12 cellular contexts compared by ENCODE assay signal in genomic region chr2:189582140-189582825, GRCh38. TPM values are rescaled to one million over a fixed set of nuclear protein-coding genes. Genes with fewer than 3 reads are reported as not detected.
A peak's percentile ranks its signal among the peaks of the same experiment; 100 is the strongest.
DNase-seq lines count a peak whose midpoint lies in the region; ATAC-seq and TF ChIP-seq lines count a peak whose summit lies in the region.
"Had no signal": no experiment of that assay in that cellular context is flagged by ENCODE, and none has a peak within 500 bp of the region (broad histone marks: within the 10 kb centered on the region; RNA-seq: fewer than 3 reads in every experiment).

No MANE protein-coding gene starts in this region.

- CTCF ChIA-PET in activated naive CD4-positive, alpha-beta T cell treated with anti-CD3 and anti-CD28 coated beads for 36 hours (lab: Charles Lee), result no interaction called here

- H3K36me3 ChIP-seq in lower lobe of right lung, result peaks cover 7% of the 10 kb centered on the region
- H3K36me3 ChIP-seq in subcutaneous abdominal adipose tissue (ENCODE audit: control insufficient read depth in 5 of 5, insufficient read depth in 5 of 5, low read length in 5 of 5), result peaks cover 0 to 5% (median under 1%) of the 10 kb centered on the region in 5 donors

- H3K4me3 ChIP-seq in lower lobe of right lung (no peak overlapping the region), subcutaneous abdominal adipose tissue (ENCODE audit: low read depth in 1 of 5, low read length in 5 of 5) (peak overlapping the region in 4 of 5 donors; percentile 23 to 95 (median 85))
- H3K4me3 ChIP-seq: GM12878 had no signal

- no peak for ATAC-seq in lower lobe of right lung
- ATAC-seq in HG03354 (IDR thresholded peaks at IDR 0.05; ENCODE audit: poor library complexity, severe bottlenecking, unreplicated experiment), result no peak
- ATAC-seq: activated CD4-positive, CD25-positive, alpha-beta regulatory T cell treated with anti-CD3 and anti-CD28 coated beads, Interleukin-2, amount 50 U/mL, for 24 hours; GM12878 had no signal

- no peak overlapping the region for H3K27ac Mint-ChIP-seq in activated naive CD4-positive, alpha-beta T cell treated with anti-CD3 and anti-CD28 coated beads for 36 hours
- no peak overlapping the region for H3K27ac Mint-ChIP-seq in activated T-helper 1 cell treated with anti-CD3 and anti-CD28 coated beads, Interleukin-12 subunit alpha, Interleukin-12 subunit beta, Interleukin-2, Interleukin-4 antibody, amounts not matched to agents 30 ng/mL and 10 ng/mL and 1 ng/mL, durations not matched to agents 14 hours and 24 hours and 36 hours

- H3K27me3 ChIP-seq in lower lobe of right lung (ENCODE audit: low read depth), result no peaks in the 10 kb centered on the region
- no peaks in the 10 kb centered on the region for H3K27me3 ChIP-seq in subcutaneous abdominal adipose tissue (ENCODE audit: control insufficient read depth in 5 of 5, insufficient read depth in 4 of 5, low read length in 5 of 5)

- no peak for TF ChIP-seq CTCF in lower lobe of right lung (IDR thresholded peaks at IDR 0.05)

- no peak for DNase-seq in activated naive CD4-positive, alpha-beta T cell treated with anti-CD3 and anti-CD28 coated beads for 36 hours
- no peak for DNase-seq in activated naive CD4-positive, alpha-beta T cell treated with anti-CD3 and anti-CD28 coated beads, Interleukin-2, amount 50 U/mL, for 16 hours
- DNase-seq in activated T-helper 1 cell treated with anti-CD3 and anti-CD28 coated beads, Interleukin-12 subunit alpha, Interleukin-12 subunit beta, Interleukin-2, Interleukin-4 antibody, amounts not matched to agents 30 ng/mL and 10 ng/mL and 1 ng/mL, durations not matched to agents 14 hours and 24 hours and 36 hours (ENCODE audit: low spot score), result no peak
- DNase-seq in lower lobe of right lung, result no peak
- no peak for DNase-seq in inferior parietal cortex (ENCODE audit: extremely low spot score)
- no peak for DNase-seq in amniotic stem cell (lab: John Stamatoyannopoulos, UW)
- DNase-seq: dermis blood vessel endothelial cell had no signal

- H3K27ac ChIP-seq in lower lobe of right lung (peak overlapping the region; percentile 94), subcutaneous abdominal adipose tissue (ENCODE audit: low read depth, low read length) (no peak overlapping the region)
- H3K27ac ChIP-seq: SK-N-MC had no signal

- intact Hi-C loops in activated naive CD4-positive, alpha-beta T cell treated with anti-CD3 and anti-CD28 coated beads for 36 hours (cut with micrococcal nuclease), result loop anchor here (5.0 kb wide), 2 partner anchors 60 to 280 kb away; no protein-coding TSS in a partner anchor
- intact Hi-C loops in activated T-helper 1 cell treated with anti-CD3 and anti-CD28 coated beads, Interleukin-12 subunit alpha, Interleukin-12 subunit beta, Interleukin-2, Interleukin-4 antibody, amounts not matched to agents 30 ng/mL and 10 ng/mL and 1 ng/mL, durations not matched to agents 14 hours and 24 hours and 36 hours (cut with micrococcal nuclease), result no loop called here
- intact Hi-C loops in lower lobe of right lung (cut with DNase I), result no loop called here

- no peaks in the 10 kb centered on the region for H3K36me3 Mint-ChIP-seq in activated naive CD4-positive, alpha-beta T cell treated with anti-CD3 and anti-CD28 coated beads for 36 hours (ENCODE audit: low read depth)
- H3K36me3 Mint-ChIP-seq in activated T-helper 1 cell treated with anti-CD3 and anti-CD28 coated beads, Interleukin-12 subunit alpha, Interleukin-12 subunit beta, Interleukin-2, Interleukin-4 antibody, amounts not matched to agents 30 ng/mL and 10 ng/mL and 1 ng/mL, durations not matched to agents 14 hours and 24 hours and 36 hours (ENCODE audit: low read depth), result no peaks in the 10 kb centered on the region

- H3K4me1 Mint-ChIP-seq in activated naive CD4-positive, alpha-beta T cell treated with anti-CD3 and anti-CD28 coated beads for 36 hours (ENCODE audit: low read depth), result peaks cover 30% of the 10 kb centered on the region
- H3K4me1 Mint-ChIP-seq in activated T-helper 1 cell treated with anti-CD3 and anti-CD28 coated beads, Interleukin-12 subunit alpha, Interleukin-12 subunit beta, Interleukin-2, Interleukin-4 antibody, amounts not matched to agents 30 ng/mL and 10 ng/mL and 1 ng/mL, durations not matched to agents 14 hours and 24 hours and 36 hours (ENCODE audit: low read depth), result peaks cover 13% of the 10 kb centered on the region

- peak overlapping the region; percentile 1 for H3K4me3 Mint-ChIP-seq in activated naive CD4-positive, alpha-beta T cell treated with anti-CD3 and anti-CD28 coated beads for 36 hours
- H3K4me3 Mint-ChIP-seq in activated T-helper 1 cell treated with anti-CD3 and anti-CD28 coated beads, Interleukin-12 subunit alpha, Interleukin-12 subunit beta, Interleukin-2, Interleukin-4 antibody, amounts not matched to agents 30 ng/mL and 10 ng/mL and 1 ng/mL, durations not matched to agents 14 hours and 24 hours and 36 hours, result peak overlapping the region; percentile 69

- H3K9ac ChIP-seq in subcutaneous abdominal adipose tissue (ENCODE audit: low read length in 5 of 5), result peak overlapping the region in 1 of 5 donors; percentile 60

- no peaks in the 10 kb centered on the region for H3K9me3 ChIP-seq in lower lobe of right lung
- no peaks in the 10 kb centered on the region for H3K9me3 ChIP-seq in subcutaneous abdominal adipose tissue (ENCODE audit: control insufficient read depth in 5 of 5, low read length in 5 of 5)

- no peaks in the 10 kb centered on the region for H3K9me3 Mint-ChIP-seq in activated naive CD4-positive, alpha-beta T cell treated with anti-CD3 and anti-CD28 coated beads for 36 hours
- no peaks in the 10 kb centered on the region for H3K9me3 Mint-ChIP-seq in activated T-helper 1 cell treated with anti-CD3 and anti-CD28 coated beads, Interleukin-12 subunit alpha, Interleukin-12 subunit beta, Interleukin-2, Interleukin-4 antibody, amounts not matched to agents 30 ng/mL and 10 ng/mL and 1 ng/mL, durations not matched to agents 14 hours and 24 hours and 36 hours

- H3K4me1 ChIP-seq in lower lobe of right lung (peaks cover 29% of the 10 kb centered on the region), subcutaneous abdominal adipose tissue (ENCODE audit: control insufficient read depth in 5 of 5, insufficient read depth in 5 of 5, low read length in 5 of 5) (peaks cover 3 to 40% (median 38%) of the 10 kb centered on the region in 5 donors)

- peaks cover 5% of the 10 kb centered on the region for H3K27me3 Mint-ChIP-seq in activated naive CD4-positive, alpha-beta T cell treated with anti-CD3 and anti-CD28 coated beads for 36 hours (ENCODE audit: low read depth)
- H3K27me3 Mint-ChIP-seq in activated T-helper 1 cell treated with anti-CD3 and anti-CD28 coated beads, Interleukin-12 subunit alpha, Interleukin-12 subunit beta, Interleukin-2, Interleukin-4 antibody, amounts not matched to agents 30 ng/mL and 10 ng/mL and 1 ng/mL, durations not matched to agents 14 hours and 24 hours and 36 hours (ENCODE audit: insufficient read depth), result peaks cover 42% of the 10 kb centered on the region

RNA-seq across cellular contexts. Expression of gene SLC40A1, which starts 1.7 kb away (rescaled TPM):
- total RNA-seq in activated naive CD4-positive, alpha-beta T cell treated with anti-CD3 and anti-CD28 coated beads for 36 hours, result 1 to 10 TPM; 3.8 to 4.1 TPM
- total RNA-seq in activated T-helper 1 cell treated with anti-CD3 and anti-CD28 coated beads, Interleukin-12 subunit alpha, Interleukin-12 subunit beta, Interleukin-2, Interleukin-4 antibody, amounts not matched to agents 30 ng/mL and 10 ng/mL and 1 ng/mL, durations not matched to agents 14 hours and 24 hours and 36 hours, result 0.86 and 1.2 TPM in 2 replicates
- total RNA-seq in lower lobe of right lung, result 135 TPM

Comparison
In these comparisons a context has a peak if more than half of its experiments do, and no peak if none do; other contexts are left out.
1. RNA of gene SLC40A1, which starts 1.7 kb away (total RNA-seq): 135 TPM in lower lobe of right lung (single experiment); 3.8 to 4.1 TPM in activated naive CD4-positive, alpha-beta T cell treated with anti-CD3 and anti-CD28 coated beads for 36 hours and 0.86 to 1.2 TPM in activated T-helper 1 cell treated with anti-CD3 and anti-CD28 coated beads, Interleukin-12 subunit alpha, Interleukin-12 subunit beta, Interleukin-2, Interleukin-4 antibody, amounts not matched to agents 30 ng/mL and 10 ng/mL and 1 ng/mL, durations not matched to agents 14 hours and 24 hours and 36 hours; every median in the first group is over 10 times any median in the second.